10 cellular contexts compared by ENCODE assay signal in the genomic region with DNA sequence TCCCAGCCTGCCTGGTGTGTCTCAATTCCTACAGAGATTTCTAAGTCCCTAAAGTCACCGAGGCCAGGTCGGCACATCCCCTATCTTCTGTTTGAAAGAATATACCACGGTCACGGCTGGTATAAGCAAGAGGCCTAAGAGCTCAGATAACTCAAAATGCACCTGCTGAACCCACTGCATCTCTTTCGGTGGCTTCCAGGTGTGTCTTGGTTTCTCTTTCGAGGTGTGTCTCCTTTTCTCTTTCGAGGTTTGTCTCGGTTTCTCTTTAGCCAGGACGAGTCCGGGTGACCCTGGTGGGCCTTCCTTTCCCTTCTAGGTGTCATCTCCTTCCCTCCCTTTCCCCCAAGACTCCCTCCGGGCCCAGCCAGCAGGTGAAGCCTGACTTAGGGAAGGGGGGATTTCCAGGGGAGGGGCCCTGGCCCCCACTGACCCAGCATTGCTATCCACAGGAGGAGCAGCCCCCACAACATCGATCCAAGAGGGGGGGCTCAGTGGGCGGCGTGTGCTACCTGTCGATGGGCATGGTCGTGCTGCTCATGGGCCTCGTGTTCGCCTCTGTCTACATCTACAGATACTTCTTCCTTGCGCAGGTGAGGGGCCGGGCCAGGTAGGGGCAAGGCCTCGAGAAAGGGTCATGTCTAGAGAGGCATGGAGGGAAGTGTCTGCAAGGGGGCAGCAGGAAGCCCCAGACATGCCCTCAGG. TPM values are rescaled to one million over a fixed set of nuclear protein-coding genes. Genes with fewer than 3 reads are reported as not detected.
A peak's percentile ranks its signal among the peaks of the same experiment; 100 is the strongest.
DNase-seq lines count a peak whose midpoint lies in the region; ATAC-seq and TF ChIP-seq lines count a peak whose summit lies in the region.
"Had no signal": no experiment of that assay in that cellular context is flagged by ENCODE, and none has a peak within 500 bp of the region (broad histone marks: within the 10 kb centered on the region; RNA-seq: fewer than 3 reads in every experiment).

No MANE protein-coding gene starts in this region.

- H3K27ac ChIP-seq in tibial artery (no peak overlapping the region), lower lobe of right lung (no peak overlapping the region)
- H3K27ac ChIP-seq: breast epithelium had no signal

- peaks cover 0 to 14% (median 0%) of the 10 kb centered on the region in 3 donors for H3K36me3 Mint-ChIP-seq in naive thymus-derived CD8-positive, alpha-beta T cell

- H3K36me3 ChIP-seq in tibial artery (peaks cover 4 to 31% (median 25%) of the 10 kb centered on the region in 3 donors), lower lobe of right lung (peaks cover 7% of the 10 kb centered on the region)
- H3K36me3 ChIP-seq: breast epithelium had no signal

- peaks cover 0 to 1% (median 0%) of the 10 kb centered on the region in 5 donors for H3K27me3 Mint-ChIP-seq in naive thymus-derived CD8-positive, alpha-beta T cell

- H3K4me1 ChIP-seq in tibial artery (peaks cover 0 to 17% (median 13%) of the 10 kb centered on the region in 4 donors), lower lobe of right lung (peaks cover 17% of the 10 kb centered on the region)
- H3K4me1 ChIP-seq: breast epithelium had no signal

- no peak for TF ChIP-seq CTCF in tibial artery (IDR thresholded peaks at IDR 0.05)
- TF ChIP-seq CTCF in lower lobe of right lung (IDR thresholded peaks at IDR 0.05): no peak

- H3K27me3 ChIP-seq in tibial artery (no peaks in the 10 kb centered on the region), lower lobe of right lung (ENCODE audit: low read depth) (no peaks in the 10 kb centered on the region)
- H3K27me3 ChIP-seq: breast epithelium had no signal

- no peaks in the 10 kb centered on the region for H3K9me3 ChIP-seq in tibial artery
- H3K9me3 ChIP-seq in lower lobe of right lung: no peaks in the 10 kb centered on the region
- H3K9me3 ChIP-seq: breast epithelium, HAP-1 had no signal

- H3K4me3 ChIP-seq in tibial artery (no peak overlapping the region), lower lobe of right lung (no peak overlapping the region)
- H3K4me3 ChIP-seq: breast epithelium, HAP-1 had no signal

- no peak for DNase-seq in naive thymus-derived CD8-positive, alpha-beta T cell
- DNase-seq in GOT3 (lab: John Stamatoyannopoulos, UW) (no peak), tibial artery (no peak), lower lobe of right lung (no peak)

- ATAC-seq in GM18519 (IDR thresholded peaks at IDR 0.05; ENCODE audit: low FRiP score, unreplicated experiment) (peak; percentile 64), GM21529 (IDR thresholded peaks at IDR 0.05; ENCODE audit: unreplicated experiment) (peak; percentile 67), HG03520 (IDR thresholded peaks at IDR 0.05; ENCODE audit: unreplicated experiment) (peak; percentile 68), SK-N-SH treated with all-trans-retinoic acid at 6 μM for 48 hours (no peak), lower lobe of right lung (no peak)
- no peak for ATAC-seq in naive thymus-derived CD8-positive, alpha-beta T cell

- POLR2A ChIA-PET in naive thymus-derived CD8-positive, alpha-beta T cell (lab: Charles Lee): no interaction called here

- H3K4me3 Mint-ChIP-seq in naive thymus-derived CD8-positive, alpha-beta T cell: peak overlapping the region in 4 of 10 donors; percentile 2 to 65 (median 45)

- H3K4me1 Mint-ChIP-seq in naive thymus-derived CD8-positive, alpha-beta T cell: peaks cover 33 to 82% (median 74%) of the 10 kb centered on the region in 4 donors

- H3K27ac Mint-ChIP-seq in naive thymus-derived CD8-positive, alpha-beta T cell: peak overlapping the region in 8 of 10 donors; percentile 1 to 92 (median 59)

- no peaks in the 10 kb centered on the region for H3K9me3 Mint-ChIP-seq in naive thymus-derived CD8-positive, alpha-beta T cell

- intact Hi-C loops in tibial artery (cut with DNase I; ENCODE audit: low total_unique reads) (no loop called here), lower lobe of right lung (cut with DNase I) (no loop called here)

TF ChIP-seq in SK-N-SH treated with all-trans-retinoic acid at 6 μM for 48 hours, 23 proteins besides CTCF, POLR2A, EP300 and RAD21:
- TF ChIP-seq BACH2 (CRISPR knock-in tag; IDR thresholded peaks at IDR 0.05; ENCODE audit: borderline replicate concordance): no peak
- no peak for TF ChIP-seq ZNF565 (CRISPR knock-in tag; conservative IDR thresholded peaks at IDR 0.05; ENCODE audit: low read depth)
- no peak for TF ChIP-seq ZC3H10 (CRISPR knock-in tag; IDR thresholded peaks at IDR 0.05)
- no peak for TF ChIP-seq ARNTL (CRISPR knock-in tag; IDR thresholded peaks at IDR 0.05; ENCODE audit: borderline replicate concordance, low read depth)

RNA-seq across cellular contexts. Expression of gene ITM2C, which starts 8.4 kb away (rescaled TPM):
- 10 to 100 TPM; 30.9 to 38.7 TPM for total RNA-seq in naive thymus-derived CD8-positive, alpha-beta T cell
- 10 to 100 TPM; 35.4 to 56.7 (median 53.8) TPM for polyA plus RNA-seq in naive thymus-derived CD8-positive, alpha-beta T cell
- total RNA-seq in lower lobe of right lung: 27.6 TPM

RNA-seq across cellular contexts. Expression of gene GPR55, which starts 51.9 kb away (rescaled TPM):
- 10 to 100 TPM in 1 of 2 experiments, 1 to 10 TPM in 1; 8.9 to 10.4 TPM for total RNA-seq in naive thymus-derived CD8-positive, alpha-beta T cell
- 1 to 10 TPM; 1.1 to 3.2 (median 3.1) TPM for polyA plus RNA-seq in naive thymus-derived CD8-positive, alpha-beta T cell
- 0.74 TPM for total RNA-seq in lower lobe of right lung

Comparison
In these comparisons a context has a peak if more than half of its experiments do, and no peak if none do; other contexts are left out.
1. ATAC-seq: peak in GM18519 (single experiment), GM21529 (single experiment) and HG03520 (single experiment); none in naive thymus-derived CD8-positive, alpha-beta T cell (0 of 2), SK-N-SH treated with all-trans-retinoic acid at 6 μM for 48 hours (single experiment) and lower lobe of right lung (0 of 2).